Comparison of ENCODE assay signal across 21 cellular contexts in genomic region chr2:73104933-73105332, GRCh38. TPM values are rescaled to one million over a fixed set of nuclear protein-coding genes. Genes with fewer than 3 reads are reported as not detected.
A peak's percentile ranks its signal among the peaks of the same experiment; 100 is the strongest.
DNase-seq lines count a peak whose midpoint lies in the region; FAIRE-seq and TF ChIP-seq lines count a peak whose summit lies in the region.
"Had no signal": no experiment of that assay in that cellular context is flagged by ENCODE, and none has a peak within 500 bp of the region (broad histone marks: within the 10 kb centered on the region; RNA-seq: fewer than 3 reads in every experiment).

No MANE protein-coding gene starts in this region.

- peaks cover 29% of the 10 kb centered on the region for H4K20me1 ChIP-seq in GM23248 (ENCODE audit: insufficient read depth)

- 84 to 90% methylated on average over 3 of the region's 3 CpGs for WGBS in GM23248 (ENCODE audit: low coverage in 1 of 2, low lambda C conversion rate in 2 of 2, missing lambda C conversion rate in 2 of 2), 2 experiments

- peaks cover 17% of the 10 kb centered on the region for H3F3A ChIP-seq in GM23248 (ENCODE audit: insufficient read depth)

- no peak overlapping the region for H3K4me3 Mint-ChIP-seq in chondrocyte (ENCODE audit: unreplicated experiment)
- no peak overlapping the region for H3K4me3 Mint-ChIP-seq in neural crest cell
- H3K4me3 Mint-ChIP-seq: CD4-positive, alpha-beta T cell had no signal

- H3K36me3 Mint-ChIP-seq in chondrocyte (ENCODE audit: low read depth), result peaks cover 1% of the 10 kb centered on the region
- no peaks in the 10 kb centered on the region for H3K36me3 Mint-ChIP-seq in neural crest cell (ENCODE audit: low read depth)

- peaks cover 60% of the 10 kb centered on the region for H3K4me1 Mint-ChIP-seq in chondrocyte (ENCODE audit: low read depth)
- H3K4me1 Mint-ChIP-seq in neural crest cell, result no peaks in the 10 kb centered on the region

- no peak overlapping the region for H2AFZ ChIP-seq in GM23248

- no peak for TF ChIP-seq CTCF in chondrocyte (IDR thresholded peaks at IDR 0.05)
- TF ChIP-seq CTCF in neural crest cell (conservative IDR thresholded peaks at IDR 0.05), result no peak

- H3K4me1 ChIP-seq in GM23248 (ENCODE audit: insufficient read depth), result peaks cover 63% of the 10 kb centered on the region
- H3K4me1 ChIP-seq: Caco-2 had no signal

- H3K4me3 ChIP-seq in GM23248, result no peak overlapping the region
- H3K4me3 ChIP-seq: GM12878, Peyer's patch had no signal

- in situ Hi-C loops in GM23248 (cut with MboI), result no loop called here

- no peak overlapping the region for H3K4me2 ChIP-seq in GM23248 (ENCODE audit: unreplicated experiment)

- no peak for DNase-seq in GM23248
- DNase-seq in chondrocyte (ENCODE audit: low spot score), result no peak
- DNase-seq in neural crest cell (ENCODE audit: low read depth, low spot score), result no peak
- DNase-seq in urothelium cell line (ENCODE audit: low spot score), result no peak
- DNase-seq in NCI-H510A (lab: John Stamatoyannopoulos, UW), result no peak
- DNase-seq in midbrain (lab: John Stamatoyannopoulos, UW), result no peak
- DNase-seq in activated CD4-positive, alpha-beta T cell treated with anti-CD3 and anti-CD28 coated beads, Interleukin-2, amount 50 U/mL, for 1 hour, result no peak
- DNase-seq: Caco-2; CD4-positive, alpha-beta T cell; DMS 273 treated with DMSO at 0.1 percent for 48 hours; DMS79 treated with DMSO at 0.1 percent for 48 hours; GOT3; Karpas-422; NCI-H1417; NCI-H1694 treated with DMSO at 0.1 percent for 48 hours; NCI-H2081 treated with DMSO at 0.1 percent for 48 hours; NCI-H2171 treated with DMSO at 0.1 percent for 48 hours; NCI-H526; Peyer's patch had no signal

- peak overlapping the region; percentile 35 for H3K27ac ChIP-seq in GM23248
- H3K27ac ChIP-seq: Peyer's patch had no signal

- peak; percentile 77 for FAIRE-seq in urothelium cell line (lab: Jason Lieb, UNC)
- FAIRE-seq: GM12878 had no signal

- no peaks in the 10 kb centered on the region for H3K27me3 Mint-ChIP-seq in chondrocyte (ENCODE audit: low read depth)
- peaks cover 4% of the 10 kb centered on the region for H3K27me3 Mint-ChIP-seq in neural crest cell (ENCODE audit: low read depth)
- H3K27me3 Mint-ChIP-seq: CD4-positive, alpha-beta T cell had no signal

- no peak overlapping the region for H3K9ac ChIP-seq in GM23248

- H3K27ac Mint-ChIP-seq in chondrocyte (ENCODE audit: unreplicated experiment), result peak overlapping the region; percentile 54
- peak overlapping the region; percentile 67 for H3K27ac Mint-ChIP-seq in neural crest cell (ENCODE audit: unreplicated experiment)
- H3K27ac Mint-ChIP-seq: CD4-positive, alpha-beta T cell; IgD-negative memory B cell had no signal

- peaks cover 100% of the 10 kb centered on the region for H3K79me2 ChIP-seq in GM23248 (ENCODE audit: insufficient read depth)

- no peaks in the 10 kb centered on the region for H3K9me3 Mint-ChIP-seq in chondrocyte (ENCODE audit: low read depth)
- no peaks in the 10 kb centered on the region for H3K9me3 Mint-ChIP-seq in neural crest cell
- H3K9me3 Mint-ChIP-seq: CD4-positive, alpha-beta T cell; IgD-negative memory B cell had no signal

- no peaks in the 10 kb centered on the region for H3K27me3 ChIP-seq in GM23248 (replicated peaks; ENCODE audit: insufficient read depth)
- H3K27me3 ChIP-seq: Peyer's patch had no signal

- no peaks in the 10 kb centered on the region for H3K36me3 ChIP-seq in GM23248 (ENCODE audit: low read depth)
- H3K36me3 ChIP-seq: Peyer's patch had no signal

- H3K9me3 ChIP-seq in GM23248 (ENCODE audit: low read depth), result no peaks in the 10 kb centered on the region
- H3K9me3 ChIP-seq: Caco-2, Peyer's patch had no signal

- H3K9me2 ChIP-seq in GM23248 (ENCODE audit: insufficient read depth), result no peaks in the 10 kb centered on the region

RNA-seq across cellular contexts. Expression of gene RAB11FIP5, which starts 7.8 kb away (rescaled TPM):
- total RNA-seq in GM23248 (2014; rRNA removed; shearing (Covaris generic)), result 71.9 and 76.6 TPM in 2 replicates
- polyA plus RNA-seq in GM23248 (2016; fragmentation: Nextera tagmentation; extraction: Ambion mirVana), result 34.4 and 35.0 TPM in 2 replicates
- 39.8 to 54.7 TPM (median 53.1 TPM) in 3 replicates for total RNA-seq in chondrocyte
- 6.7 and 10.1 TPM in 2 replicates for total RNA-seq in neural crest cell

RNA-seq across cellular contexts. Expression of gene SFXN5, which starts 33.4 kb away (rescaled TPM):
- 16.4 and 17.1 TPM in 2 replicates for total RNA-seq in GM23248 (2014; rRNA removed; shearing (Covaris generic))
- 7.3 and 10.0 TPM in 2 replicates for polyA plus RNA-seq in GM23248 (2016; fragmentation: Nextera tagmentation; extraction: Ambion mirVana)
- total RNA-seq in chondrocyte (10.6 to 18.1 TPM (median 13.5 TPM) in 3 replicates), neural crest cell (21.8 and 23.3 TPM in 2 replicates)
